Comparison of ENCODE assay signal across 12 cellular contexts in genomic region chr4:85783483-85783882, GRCh38.
A peak's percentile ranks its signal among the peaks of the same experiment; 100 is the strongest.
DNase-seq lines count a peak whose midpoint lies in the region; ATAC-seq and TF ChIP-seq lines count a peak whose summit lies in the region.
"Had no signal": no experiment of that assay in that cellular context is flagged by ENCODE, and none has a peak within 500 bp of the region (broad histone marks: within the 10 kb centered on the region; RNA-seq: fewer than 3 reads in every experiment).

No MANE protein-coding gene starts in this region.

- H3K27me3 ChIP-seq in mesenchymal stem cell (ENCODE audit: control insufficient read depth in 1 of 2, insufficient read depth in 1 of 2, low read length in 2 of 2), result no peaks in the 10 kb centered on the region
- H3K27me3 ChIP-seq: right lobe of liver had no signal

- H3K9ac ChIP-seq in mesenchymal stem cell (ENCODE audit: low read length), result peak overlapping the region; percentile 36

- no peak overlapping the region for H2BK5ac ChIP-seq in mesenchymal stem cell (ENCODE audit: low read depth, low read length, poor library complexity, severe bottlenecking)

- H3K4me2 ChIP-seq in mesenchymal stem cell (ENCODE audit: low read length, poor library complexity, severe bottlenecking), result no peak overlapping the region

- peaks cover 10% of the 10 kb centered on the region for H3K79me1 ChIP-seq in mesenchymal stem cell (replicated peaks; ENCODE audit: low read length, poor library complexity, severe bottlenecking)

- H3K18ac ChIP-seq in mesenchymal stem cell (ENCODE audit: low read depth in 1 of 2, low read length in 2 of 2), result no peak overlapping the region

- H2BK12ac ChIP-seq in mesenchymal stem cell (ENCODE audit: low read length in 2 of 2), result no peak overlapping the region

- no peak overlapping the region for H4K8ac ChIP-seq in mesenchymal stem cell (ENCODE audit: low read length)

- peak; percentile 93 for DNase-seq in EL
- peak; percentile 76 for DNase-seq in astrocyte of the spinal cord (ENCODE audit: low read depth, low spot score)
- peak; percentile 96 for DNase-seq in mesenchymal stem cell
- no peak for DNase-seq in HUDEP-2 (lab: John Stamatoyannopoulos, UW; ENCODE audit: unreplicated experiment in 76 of 76)
- DNase-seq in DMS153 treated with DMSO at 0.1 percent for 48 hours (lab: John Stamatoyannopoulos, UW; ENCODE audit: unreplicated experiment), result no peak
- DNase-seq in activated CD8-positive, alpha-beta memory T cell treated with anti-CD3 and anti-CD28 coated beads, Interleukin-2, amount 50 U/mL, for 4 hours, result no peak
- DNase-seq: DND-41; effector CD4-positive, alpha-beta T cell; right lobe of liver; stimulated activated CD8-positive, alpha-beta memory T cell treated with anti-CD3 and anti-CD28 coated beads, Interleukin-4, amount 100 ng/mL, for 48 hours had no signal

- no peak overlapping the region for H3K27ac ChIP-seq in mesenchymal stem cell (ENCODE audit: low read length, poor library complexity, severe bottlenecking)

- no peak overlapping the region for H3K4me3 ChIP-seq in astrocyte of the spinal cord (ENCODE audit: low read depth, low read length)
- H3K4me3 ChIP-seq in mesenchymal stem cell (ENCODE audit: insufficient read depth in 1 of 2, low read depth in 1 of 2, low read length in 2 of 2), result no peak overlapping the region
- H3K4me3 ChIP-seq: right lobe of liver had no signal

- H2AFZ ChIP-seq in mesenchymal stem cell (ENCODE audit: low read depth, low read length), result no peak overlapping the region

- WGBS in mesenchymal stem cell, result 0% methylated on average over 1 of the region's 2 CpGs

- H2BK15ac ChIP-seq in mesenchymal stem cell (ENCODE audit: low read depth, poor library complexity, severe bottlenecking), result no peak overlapping the region

- no peak overlapping the region for H2BK120ac ChIP-seq in mesenchymal stem cell (ENCODE audit: low read depth, low read length)

- ATAC-seq in HG02759 (IDR thresholded peaks at IDR 0.05; ENCODE audit: unreplicated experiment) (peak; percentile 29), GM21717 (IDR thresholded peaks at IDR 0.05; ENCODE audit: unreplicated experiment) (no peak)

- no peaks in the 10 kb centered on the region for H3K9me3 ChIP-seq in mesenchymal stem cell (ENCODE audit: control insufficient read depth, low read length)
- H3K9me3 ChIP-seq: right lobe of liver had no signal

- no peaks in the 10 kb centered on the region for H3K36me3 ChIP-seq in mesenchymal stem cell (ENCODE audit: control insufficient read depth in 1 of 2, insufficient read depth in 2 of 2, low read depth in 1 of 2, low read length in 2 of 2)
- H3K36me3 ChIP-seq: right lobe of liver had no signal

- TF ChIP-seq CTCF in astrocyte of the spinal cord (IDR thresholded peaks at IDR 0.05; ENCODE audit: low read depth, low read length), result no peak

- H3K4me1 ChIP-seq in mesenchymal stem cell (ENCODE audit: control insufficient read depth, insufficient read depth, low read depth, low read length), result peaks cover 4% of the 10 kb centered on the region
- H3K4me1 ChIP-seq: right lobe of liver had no signal

- H3K23ac ChIP-seq in mesenchymal stem cell (ENCODE audit: low read length in 2 of 2), result no peak overlapping the region

- in situ Hi-C loops in astrocyte of the spinal cord (cut with HindIII; ENCODE audit: low sequenced_read_pairs), result no loop called here

- no peak overlapping the region for H2AK5ac ChIP-seq in mesenchymal stem cell (ENCODE audit: low read length, severe bottlenecking)

- H4K91ac ChIP-seq in mesenchymal stem cell (ENCODE audit: low read length), result no peak overlapping the region

- no peak overlapping the region for H3K4ac ChIP-seq in mesenchymal stem cell (ENCODE audit: low read depth in 1 of 2, low read length in 2 of 2)

- no peak overlapping the region for H3K14ac ChIP-seq in mesenchymal stem cell (ENCODE audit: low read length in 2 of 2)

Comparison
In these comparisons a context has a peak if more than half of its experiments do, and no peak if none do; other contexts are left out.
1. DNase-seq: peak in EL (single experiment), astrocyte of the spinal cord (single experiment) and mesenchymal stem cell (single experiment); none in HUDEP-2 (0 of 76), DMS153 treated with DMSO at 0.1 percent for 48 hours (single experiment) and activated CD8-positive, alpha-beta memory T cell treated with anti-CD3 and anti-CD28 coated beads, Interleukin-2, amount 50 U/mL, for 4 hours (single experiment).